12 cellular contexts compared by ENCODE assay signal in the genomic region with DNA sequence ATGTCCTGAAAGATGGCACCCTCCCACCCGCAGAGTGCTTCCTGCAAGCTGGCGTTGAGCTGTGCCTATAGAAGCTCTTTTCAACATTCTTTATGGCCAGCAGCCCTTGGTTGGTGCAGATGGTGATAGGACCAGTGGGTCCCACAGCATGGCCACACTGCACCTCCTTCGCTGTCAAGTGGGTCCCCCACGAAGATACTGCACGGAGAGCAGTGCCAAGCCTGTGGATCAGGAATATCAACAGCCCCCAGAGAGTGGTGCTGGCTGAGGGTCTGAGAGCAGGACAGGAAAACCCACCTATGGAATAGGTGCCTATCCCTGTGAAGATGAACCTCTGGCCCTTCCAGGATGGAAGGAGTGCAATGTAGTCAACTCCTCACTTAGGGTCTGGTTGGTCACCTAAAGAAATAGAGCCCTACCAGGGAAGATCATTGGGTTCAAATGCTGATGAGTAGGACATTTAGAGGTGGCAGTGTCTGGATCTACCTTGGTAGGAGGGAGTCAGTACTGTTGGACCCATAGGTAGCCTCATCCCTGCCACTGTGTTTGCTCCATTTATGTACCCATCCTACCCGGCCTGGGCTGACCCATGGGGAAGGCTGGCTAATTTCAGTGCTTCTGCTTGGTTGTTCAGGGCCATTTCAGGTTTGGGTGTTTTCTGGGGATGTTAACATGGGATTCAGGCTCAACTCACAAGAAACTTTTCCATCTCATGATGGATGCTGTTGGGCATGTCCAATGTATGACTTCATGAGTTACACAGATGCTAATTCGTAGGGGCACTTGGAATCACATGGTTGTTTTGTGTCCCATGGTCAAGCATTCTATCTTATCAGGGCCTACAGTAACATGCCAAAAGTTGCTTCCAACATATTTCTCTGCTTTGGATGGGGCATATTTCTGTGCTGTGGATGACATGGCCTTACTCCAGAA. TPM values are rescaled to one million over a fixed set of nuclear protein-coding genes. Genes with fewer than 3 reads are reported as not detected.
DNase-seq lines count a peak whose midpoint lies in the region; ATAC-seq and TF ChIP-seq lines count a peak whose summit lies in the region.
"Had no signal": no experiment of that assay in that cellular context is flagged by ENCODE, and none has a peak within 500 bp of the region (broad histone marks: within the 10 kb centered on the region; RNA-seq: fewer than 3 reads in every experiment).

No MANE protein-coding gene starts in this region.

- peaks cover 37 to 42% of the 10 kb centered on the region in 2 donors for H3K36me3 Mint-ChIP-seq in activated naive CD4-positive, alpha-beta T cell treated with anti-CD3 and anti-CD28 coated beads, Interleukin-2, amount 50 U/mL, for 72 hours
- H3K36me3 Mint-ChIP-seq: neural progenitor cell, type B pancreatic cell had no signal

- H3K36me3 ChIP-seq in heart right ventricle (peaks cover 0 to 25% (median 0%) of the 10 kb centered on the region in 9 donors), mucosa of stomach (ENCODE audit: control insufficient read depth, insufficient read depth, low read length) (no peaks in the 10 kb centered on the region), urinary bladder (ENCODE audit: insufficient read depth) (no peaks in the 10 kb centered on the region)
- H3K36me3 ChIP-seq: BE2C, neural progenitor cell had no signal

- H3K27me3 ChIP-seq in heart right ventricle (no peaks in the 10 kb centered on the region), mucosa of stomach (ENCODE audit: control insufficient read depth, insufficient read depth, low read length) (no peaks in the 10 kb centered on the region)

- no peak for ATAC-seq in heart right ventricle
- no peak for ATAC-seq in Right ventricle myocardium superior (ENCODE audit: poor library complexity)
- no peak for ATAC-seq in activated naive CD4-positive, alpha-beta T cell treated with anti-CD3 and anti-CD28 coated beads, Interleukin-2, amount 50 U/mL, for 72 hours

- no peak overlapping the region for H3K9ac ChIP-seq in mucosa of stomach (ENCODE audit: low read length)
- H3K9ac ChIP-seq: neural progenitor cell had no signal

- H3K9me3 Mint-ChIP-seq in activated naive CD4-positive, alpha-beta T cell treated with anti-CD3 and anti-CD28 coated beads, Interleukin-2, amount 50 U/mL, for 72 hours = peaks cover 0 to 7% of the 10 kb centered on the region in 2 donors
- H3K9me3 Mint-ChIP-seq: neural progenitor cell, type B pancreatic cell had no signal

- TF ChIP-seq CTCF in heart right ventricle (IDR thresholded peaks at IDR 0.05) = no peak

- intact Hi-C loops in heart right ventricle (cut with DNase I) = no loop called here
- intact Hi-C loops in Right ventricle myocardium superior (cut with DNase I) = no loop called here

- no peaks in the 10 kb centered on the region for H3K9me3 ChIP-seq in heart right ventricle
- no peaks in the 10 kb centered on the region for H3K9me3 ChIP-seq in mucosa of stomach (ENCODE audit: control insufficient read depth, low read length)
- H3K9me3 ChIP-seq: BE2C had no signal

- H3K27ac Mint-ChIP-seq in activated naive CD4-positive, alpha-beta T cell treated with anti-CD3 and anti-CD28 coated beads, Interleukin-2, amount 50 U/mL, for 72 hours = peak overlapping the region; percentile 100
- H3K27ac Mint-ChIP-seq: neural progenitor cell, type B pancreatic cell had no signal

- DNase-seq in heart right ventricle = no peak
- DNase-seq in Right ventricle myocardium superior = no peak
- no peak for DNase-seq in activated naive CD4-positive, alpha-beta T cell treated with anti-CD3 and anti-CD28 coated beads, Interleukin-2, amount 50 U/mL, for 72 hours (ENCODE audit: low spot score in 2 of 2)
- no peak for DNase-seq in GM03348 (ENCODE audit: low spot score)
- no peak for DNase-seq in retina
- no peak for DNase-seq in T1000 (lab: John Stamatoyannopoulos, UW)
- DNase-seq: BE2C, NCI-H524 treated with DMSO at 0.1 percent for 48 hours had no signal

- H3K4me1 ChIP-seq in heart right ventricle (peaks cover 0 to 71% (median 28%) of the 10 kb centered on the region in 9 donors), mucosa of stomach (ENCODE audit: control insufficient read depth, insufficient read depth, low read length) (peaks cover 15% of the 10 kb centered on the region), urinary bladder (ENCODE audit: insufficient read depth) (no peaks in the 10 kb centered on the region)
- H3K4me1 ChIP-seq: BE2C had no signal

- 68 to 83% methylated on average over 7 of the region's 7 CpGs for WGBS in heart right ventricle, 2 donors
- 84% methylated on average over 7 of the region's 7 CpGs for WGBS in urinary bladder

- H3K27ac ChIP-seq in heart right ventricle (peak overlapping the region in 4 of 10 donors; percentile 88 to 92 (median 90)), urinary bladder (ENCODE audit: low read depth) (no peak overlapping the region)
- H3K27ac ChIP-seq: neural progenitor cell had no signal

- H3K4me3 ChIP-seq in heart right ventricle = peak overlapping the region in 9 of 10 donors; percentile 40 to 79 (median 63)
- peak overlapping the region; percentile 46 for H3K4me3 ChIP-seq in mucosa of stomach (ENCODE audit: low read length)
- peak overlapping the region; percentile 45 for H3K4me3 ChIP-seq in urinary bladder (ENCODE audit: low read depth, low read length)
- H3K4me3 ChIP-seq: neural progenitor cell had no signal

RNA-seq across cellular contexts. Expression of gene MICB, which starts 33.4 kb away (rescaled TPM):
- total RNA-seq in heart right ventricle = 1 to 10 TPM in 6 of 10 donors, under 1 TPM in 4; 0.66 to 4.3 (median 1.6) TPM
- 1 to 10 TPM; 1.0 to 1.2 TPM for polyA plus RNA-seq in heart right ventricle
- total RNA-seq in Right ventricle myocardium superior = 1.3 TPM
- 10 to 100 TPM; 20.3 to 35.2 TPM for total RNA-seq in activated naive CD4-positive, alpha-beta T cell treated with anti-CD3 and anti-CD28 coated beads, Interleukin-2, amount 50 U/mL, for 72 hours
- 1.6 TPM for total RNA-seq in urinary bladder
- 1.6 TPM for polyA plus RNA-seq in urinary bladder
